17 cellular contexts compared by ENCODE assay signal in the genomic region with DNA sequence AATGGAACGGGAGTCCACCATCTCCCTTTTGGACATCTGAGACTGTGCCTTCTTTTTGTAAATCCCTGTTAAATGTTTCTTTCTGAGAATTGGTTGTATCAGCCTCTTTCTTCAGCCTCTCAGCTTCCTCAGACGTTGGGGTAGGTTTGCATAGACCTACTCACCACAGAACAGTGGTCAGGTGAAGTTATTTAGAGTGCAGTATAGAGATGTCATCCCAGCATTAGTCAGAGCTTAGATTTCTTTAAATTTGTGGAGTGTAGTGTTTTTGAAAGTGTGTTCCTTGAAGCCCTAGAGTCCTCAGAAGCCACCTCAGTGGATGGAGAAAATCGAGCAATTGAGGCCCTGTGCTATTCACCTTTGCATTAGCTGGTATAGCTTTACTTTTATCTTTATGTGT. TPM values are rescaled to one million over a fixed set of nuclear protein-coding genes. Genes with fewer than 3 reads are reported as not detected.
A peak's percentile ranks its signal among the peaks of the same experiment; 100 is the strongest.
DNase-seq lines count a peak whose midpoint lies in the region; ATAC-seq and TF ChIP-seq lines count a peak whose summit lies in the region.
"Had no signal": no experiment of that assay in that cellular context is flagged by ENCODE, and none has a peak within 500 bp of the region (broad histone marks: within the 10 kb centered on the region; RNA-seq: fewer than 3 reads in every experiment).

No MANE protein-coding gene starts in this region.

- peaks cover 0 to 2% (median 0%) of the 10 kb centered on the region in 4 donors for H3K4me1 ChIP-seq in stomach
- H3K4me1 ChIP-seq: ascending aorta had no signal

- TF ChIP-seq CTCF in epithelial cell of esophagus (IDR thresholded peaks at IDR 0.05; ENCODE audit: insufficient read depth, low read depth, low read length, missing control alignments) = no peak
- no peak for TF ChIP-seq CTCF in stomach (IDR thresholded peaks at IDR 0.05)

- no peak for TF ChIP-seq EP300 in stomach (IDR thresholded peaks at IDR 0.05)

- no peaks in the 10 kb centered on the region for H3K27me3 ChIP-seq in stomach
- H3K27me3 ChIP-seq: ascending aorta, MG63 had no signal

- H3K27ac ChIP-seq in stomach = no peak overlapping the region
- H3K27ac ChIP-seq: ascending aorta, VCaP had no signal

- no peaks in the 10 kb centered on the region for H3K36me3 ChIP-seq in stomach
- H3K36me3 ChIP-seq: ascending aorta, MG63 had no signal

- no peaks in the 10 kb centered on the region for H3K9me3 ChIP-seq in stomach
- H3K9me3 ChIP-seq: ascending aorta, MG63 had no signal

- TF ChIP-seq POLR2A in stomach (IDR thresholded peaks at IDR 0.05) = no peak

- intact Hi-C loops in stomach (cut with DNase I; ENCODE audit: low total_unique reads) = no loop called here

- DNase-seq in epithelial cell of esophagus (ENCODE audit: low read depth) (peak; percentile 70), SHP77 (lab: John Stamatoyannopoulos, UW) (no peak), stomach (no peak), activated T-cell treated with anti-CD3 and anti-CD28 coated beads for 4 hours (no peak), NCI-H345 (lab: John Stamatoyannopoulos, UW) (no peak)
- DNase-seq: activated CD8-positive, alpha-beta memory T cell treated with anti-CD3 and anti-CD28 coated beads for 24 hours; activated gamma-delta T cell treated with Interleukin-2 at 50 U/mL for 16 hours; MG63; NCI-H187 treated with DMSO at 0.1 percent for 48 hours; NCI-H510A treated with DMSO at 0.1 percent for 48 hours; PC-3; small intestine had no signal

- 87 to 95% (median 89%) methylated on average over 3 of the region's 3 CpGs for WGBS in stomach, 5 donors

- no peak overlapping the region for H3K4me3 ChIP-seq in epithelial cell of esophagus (ENCODE audit: low read length)
- H3K4me3 ChIP-seq in stomach = no peak overlapping the region
- H3K4me3 ChIP-seq: ascending aorta, MG63 had no signal

- ATAC-seq in GM18502 (IDR thresholded peaks at IDR 0.05; ENCODE audit: poor library complexity, unreplicated experiment) = peak; percentile 77
- peak; percentile 62 for ATAC-seq in GM21723 (IDR thresholded peaks at IDR 0.05; ENCODE audit: unreplicated experiment)
- ATAC-seq in HG03354 (IDR thresholded peaks at IDR 0.05; ENCODE audit: poor library complexity, severe bottlenecking, unreplicated experiment) = peak; percentile 62
- ATAC-seq: PC-3 had no signal

RNA-seq across cellular contexts. Expression of gene EEA1, which starts 8.9 kb away (rescaled TPM):
- 10 to 100 TPM in 4 of 5 donors, 1 to 10 TPM in 1; 8.2 to 24.2 (median 17.4) TPM for total RNA-seq in stomach
- polyA plus RNA-seq in stomach = 1 to 10 TPM; 2.0 to 4.3 (median 3.6) TPM
